In genomic region chr2:177327065-177327464, GRCh38 we compare ENCODE assay signal across 26 cellular contexts.
"Had no signal": no experiment of that assay in that cellular context is flagged by ENCODE, and none has a peak within 500 bp of the region (broad histone marks: within the 10 kb centered on the region; RNA-seq: fewer than 3 reads in every experiment).

No MANE protein-coding gene starts in this region.

- ATAC-seq: activated CD4-positive, CD25-positive, alpha-beta regulatory T cell treated with anti-CD3 and anti-CD28 coated beads, Interleukin-2, amount 50 U/mL, for 24 hours; activated T-cell treated with anti-CD3 and anti-CD28 coated beads, Interleukin-2, amount 50 U/mL, for 72 hours; Panc1; Right ventricle myocardium inferior had no signal

- DNase-seq: activated CD4-positive, alpha-beta T cell treated with anti-CD3 and anti-CD28 coated beads for 4 hours; activated CD4-positive, alpha-beta T cell treated with anti-CD3 and anti-CD28 coated beads, Interleukin-2, amount 50 U/mL, for 4 hours; activated CD8-positive, alpha-beta memory T cell treated with anti-CD3 and anti-CD28 coated beads for 24 hours; activated gamma-delta T cell treated with Interleukin-2 at 50 U/mL for 16 hours; activated naive CD4-positive, alpha-beta T cell treated with anti-CD3 and anti-CD28 coated beads, Interleukin-2, amount 10 ng/mL, durations not matched to agents 7 days and 5 days; activated T-cell treated with anti-CD3 and anti-CD28 coated beads, Interleukin-2, amount 50 U/mL, for 72 hours; aorta; central memory CD4-positive, alpha-beta T cell; Kasumi-1; NCI-H1105; NCI-H1436; NCI-H1694 treated with DMSO at 0.1 percent for 48 hours; NCI-H2029 treated with DMSO at 0.1 percent for 48 hours; NCI-H510A treated with DMSO at 0.1 percent for 48 hours; NCI-H69; NK-92 treated with Interleukin-12 subunit alpha and Interleukin-12 subunit beta, amount 100 ng/mL, for 24 hours; OCI-M1; RPMI8226; T-cell; T-helper 2 cell; T1000 had no signal

- H3K27ac ChIP-seq: SK-N-MC had no signal

- H3K4me3 ChIP-seq: K562, SK-N-MC had no signal
